Comparison of ENCODE assay signal across 13 cellular contexts in the genomic region with DNA sequence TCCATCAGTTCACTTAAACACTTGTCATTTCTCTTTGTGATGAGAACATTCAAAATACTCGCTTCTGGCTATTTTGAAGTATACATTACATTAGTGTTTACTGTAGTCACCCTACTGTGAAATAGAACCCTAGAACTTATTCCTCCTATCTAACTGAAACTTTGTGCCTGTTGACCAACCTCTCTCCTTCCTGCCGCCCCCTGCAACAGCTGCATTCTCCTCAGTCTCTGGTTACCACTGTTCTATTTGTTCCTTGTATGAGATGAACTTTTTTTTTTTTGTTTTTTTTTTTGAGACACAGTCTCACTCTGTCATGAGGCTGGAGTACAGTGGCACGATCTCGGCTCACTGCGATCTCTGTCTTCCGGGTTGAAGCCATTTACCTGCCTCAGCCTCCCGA. TPM values are rescaled to one million over a fixed set of nuclear protein-coding genes. Genes with fewer than 3 reads are reported as not detected.
DNase-seq lines count a peak whose midpoint lies in the region; ATAC-seq and TF ChIP-seq lines count a peak whose summit lies in the region.
"Had no signal": no experiment of that assay in that cellular context is flagged by ENCODE, and none has a peak within 500 bp of the region (broad histone marks: within the 10 kb centered on the region; RNA-seq: fewer than 3 reads in every experiment).

No MANE protein-coding gene starts in this region.

- WGBS in H9 (ENCODE audit: extremely low coverage, insufficient read length, low lambda C conversion rate) = no CpG with 5 or more reads among the region's 7 CpGs

- no peak overlapping the region for H3K4me2 ChIP-seq in H9 (ENCODE audit: insufficient read depth, insufficient read length, low read length)

- DNase-seq in activated CD8-positive, alpha-beta memory T cell treated with anti-CD3 and anti-CD28 coated beads, Interleukin-2, amount 10 ng/mL, durations not matched to agents 7 days and 5 days = no peak
- no peak for DNase-seq in activated CD8-positive, alpha-beta memory T cell treated with anti-CD3 and anti-CD28 coated beads, Interleukin-2, amount 50 U/mL, for 48 hours
- no peak for DNase-seq in H9
- DNase-seq in activated T-helper 1 cell treated with anti-CD3 and anti-CD28 coated beads, Interleukin-12 subunit alpha, Interleukin-12 subunit beta, Interleukin-2, Interleukin-4 antibody, amounts not matched to agents 30 ng/mL and 10 ng/mL and 1 ng/mL, durations not matched to agents 14 hours and 24 hours and 36 hours (ENCODE audit: low spot score) = no peak
- DNase-seq in neural crest cell (ENCODE audit: low read depth, low spot score) = no peak
- no peak for DNase-seq in DMS79 treated with DMSO at 0.1 percent for 48 hours (lab: John Stamatoyannopoulos, UW)
- DNase-seq: ACHN, AML-193, Caco-2, NCI-H187, NCI-H226, NCI-H524 treated with DMSO at 0.1 percent for 48 hours had no signal

- no peaks in the 10 kb centered on the region for H3K23me2 ChIP-seq in H9 (ENCODE audit: insufficient read length, low read depth, low read length, poor library complexity, severe bottlenecking)

- H2AK5ac ChIP-seq in H9 (ENCODE audit: insufficient read length, low read length) = no peak overlapping the region

- no peak overlapping the region for H3K27ac ChIP-seq in H9 (ENCODE audit: insufficient read length, low read depth, low read length)

- no peak overlapping the region for H3K56ac ChIP-seq in H9 (ENCODE audit: insufficient read length, low read depth, low read length)

- H2AFZ ChIP-seq in H9 (ENCODE audit: low read length) = no peak overlapping the region

- CTCF ChIA-PET in activated CD8-positive, alpha-beta memory T cell treated with anti-CD3 and anti-CD28 coated beads, Interleukin-2, amount 10 ng/mL, durations not matched to agents 7 days and 5 days (lab: Charles Lee) = interaction anchor here (1.2 to 2.0 kb wide), 3 partner anchors 46 to 196 kb away, joined by 4 to 6 read pairs (median 5); partner anchors contain the start of gene VPS18

- H3K4me1 Mint-ChIP-seq in activated CD8-positive, alpha-beta memory T cell treated with anti-CD3 and anti-CD28 coated beads, Interleukin-2, amount 10 ng/mL, durations not matched to agents 7 days and 5 days = peaks cover 51% of the 10 kb centered on the region
- H3K4me1 Mint-ChIP-seq in H9 (peaks cover 7 to 17% of the 10 kb centered on the region in 2 experiments), neural crest cell (peaks cover 33% of the 10 kb centered on the region)
- peaks cover 54% of the 10 kb centered on the region for H3K4me1 Mint-ChIP-seq in activated T-helper 1 cell treated with anti-CD3 and anti-CD28 coated beads, Interleukin-12 subunit alpha, Interleukin-12 subunit beta, Interleukin-2, Interleukin-4 antibody, amounts not matched to agents 30 ng/mL and 10 ng/mL and 1 ng/mL, durations not matched to agents 14 hours and 24 hours and 36 hours (ENCODE audit: low read depth)

- H4K20me1 ChIP-seq in H9 (ENCODE audit: control insufficient read depth, insufficient read depth, insufficient read length) = no peaks in the 10 kb centered on the region

- no peak overlapping the region for H2BK20ac ChIP-seq in H9 (ENCODE audit: low read depth, low read length, poor library complexity, severe bottlenecking)

- TF ChIP-seq CTCF in H9 (conservative IDR thresholded peaks at IDR 0.05) (no peak), neural crest cell (conservative IDR thresholded peaks at IDR 0.05) (no peak)

- no peaks in the 10 kb centered on the region for H3K27me3 ChIP-seq in H9 (ENCODE audit: insufficient read depth, low read length)

- H3K23ac ChIP-seq in H9 (ENCODE audit: insufficient read length, low read depth, low read length) = no peak overlapping the region

- peaks cover 57% of the 10 kb centered on the region for H3K36me3 Mint-ChIP-seq in activated CD8-positive, alpha-beta memory T cell treated with anti-CD3 and anti-CD28 coated beads, Interleukin-2, amount 10 ng/mL, durations not matched to agents 7 days and 5 days
- peaks cover 14 to 45% (median 42%) of the 10 kb centered on the region in 3 experiments; a peak in 6 of 7 replicates for H3K36me3 Mint-ChIP-seq in H9 (ENCODE audit: insufficient read depth in 1 of 3, low read depth in 3 of 3)
- H3K36me3 Mint-ChIP-seq in activated T-helper 1 cell treated with anti-CD3 and anti-CD28 coated beads, Interleukin-12 subunit alpha, Interleukin-12 subunit beta, Interleukin-2, Interleukin-4 antibody, amounts not matched to agents 30 ng/mL and 10 ng/mL and 1 ng/mL, durations not matched to agents 14 hours and 24 hours and 36 hours (ENCODE audit: low read depth) = peaks cover 26% of the 10 kb centered on the region
- peaks cover 3% of the 10 kb centered on the region for H3K36me3 Mint-ChIP-seq in neural crest cell (ENCODE audit: low read depth)

- no peak overlapping the region for H3K14ac ChIP-seq in H9 (ENCODE audit: insufficient read depth, low read length)

- no peak overlapping the region for H3K4ac ChIP-seq in H9 (ENCODE audit: low read depth, low read length)

- H2BK12ac ChIP-seq in H9 (ENCODE audit: insufficient read length, low read depth, low read length) = no peak overlapping the region

- H3K27me3 Mint-ChIP-seq in activated CD8-positive, alpha-beta memory T cell treated with anti-CD3 and anti-CD28 coated beads, Interleukin-2, amount 10 ng/mL, durations not matched to agents 7 days and 5 days = no peaks in the 10 kb centered on the region
- H3K27me3 Mint-ChIP-seq in H9 (ENCODE audit: low read depth) (no peaks in the 10 kb centered on the region; the same call in 1 of the 2 replicates), neural crest cell (ENCODE audit: low read depth) (no peaks in the 10 kb centered on the region)
- H3K27me3 Mint-ChIP-seq in activated T-helper 1 cell treated with anti-CD3 and anti-CD28 coated beads, Interleukin-12 subunit alpha, Interleukin-12 subunit beta, Interleukin-2, Interleukin-4 antibody, amounts not matched to agents 30 ng/mL and 10 ng/mL and 1 ng/mL, durations not matched to agents 14 hours and 24 hours and 36 hours (ENCODE audit: insufficient read depth) = no peaks in the 10 kb centered on the region

- no peak overlapping the region for H3T11ph ChIP-seq in H9 (ENCODE audit: low read length)

- H3K4me1 ChIP-seq in H9 (ENCODE audit: insufficient read depth, low read length) = no peaks in the 10 kb centered on the region; the same call in 1 of the 2 replicates

- H3K79me1 ChIP-seq in H9 (ENCODE audit: insufficient read depth, low read depth, low read length, poor library complexity, severe bottlenecking) = no peaks in the 10 kb centered on the region

- intact Hi-C loops in activated T-helper 1 cell treated with anti-CD3 and anti-CD28 coated beads, Interleukin-12 subunit alpha, Interleukin-12 subunit beta, Interleukin-2, Interleukin-4 antibody, amounts not matched to agents 30 ng/mL and 10 ng/mL and 1 ng/mL, durations not matched to agents 14 hours and 24 hours and 36 hours (cut with micrococcal nuclease) = no loop called here

- ATAC-seq in activated CD8-positive, alpha-beta memory T cell treated with anti-CD3 and anti-CD28 coated beads, Interleukin-2, amount 10 ng/mL, durations not matched to agents 7 days and 5 days = no peak
- ATAC-seq in HG03354 (IDR thresholded peaks at IDR 0.05; ENCODE audit: poor library complexity, severe bottlenecking, unreplicated experiment) = no peak

- H2BK15ac ChIP-seq in H9 (ENCODE audit: low read depth, low read length) = no peak overlapping the region

- H2BK120ac ChIP-seq in H9 (ENCODE audit: low read depth, low read length, poor library complexity, severe bottlenecking) = no peak overlapping the region

- peak overlapping the region; percentile 69 for H3K27ac Mint-ChIP-seq in activated CD8-positive, alpha-beta memory T cell treated with anti-CD3 and anti-CD28 coated beads, Interleukin-2, amount 10 ng/mL, durations not matched to agents 7 days and 5 days
- H3K27ac Mint-ChIP-seq in H9 = peak overlapping the region in 2 of 3 experiments; percentile 27 to 30; a peak in 2 of 7 replicates
- H3K27ac Mint-ChIP-seq in activated T-helper 1 cell treated with anti-CD3 and anti-CD28 coated beads, Interleukin-12 subunit alpha, Interleukin-12 subunit beta, Interleukin-2, Interleukin-4 antibody, amounts not matched to agents 30 ng/mL and 10 ng/mL and 1 ng/mL, durations not matched to agents 14 hours and 24 hours and 36 hours = peak overlapping the region; percentile 18
- no peak overlapping the region for H3K27ac Mint-ChIP-seq in neural crest cell (ENCODE audit: unreplicated experiment)

- no peak overlapping the region for H2BK5ac ChIP-seq in H9 (ENCODE audit: insufficient read length, low read length)

- no peak overlapping the region for H4K5ac ChIP-seq in H9 (ENCODE audit: insufficient read length, low read depth, low read length)

- no peaks in the 10 kb centered on the region for H3K9me3 Mint-ChIP-seq in activated CD8-positive, alpha-beta memory T cell treated with anti-CD3 and anti-CD28 coated beads, Interleukin-2, amount 10 ng/mL, durations not matched to agents 7 days and 5 days (ENCODE audit: low read depth)
- no peaks in the 10 kb centered on the region; a peak in 1 of 5 replicates for H3K9me3 Mint-ChIP-seq in H9
- no peaks in the 10 kb centered on the region for H3K9me3 Mint-ChIP-seq in activated T-helper 1 cell treated with anti-CD3 and anti-CD28 coated beads, Interleukin-12 subunit alpha, Interleukin-12 subunit beta, Interleukin-2, Interleukin-4 antibody, amounts not matched to agents 30 ng/mL and 10 ng/mL and 1 ng/mL, durations not matched to agents 14 hours and 24 hours and 36 hours
- H3K9me3 Mint-ChIP-seq in neural crest cell = no peaks in the 10 kb centered on the region

- H3K4me3 Mint-ChIP-seq in activated CD8-positive, alpha-beta memory T cell treated with anti-CD3 and anti-CD28 coated beads, Interleukin-2, amount 10 ng/mL, durations not matched to agents 7 days and 5 days = peak overlapping the region; percentile 38
- peak overlapping the region in 1 of 2 experiments; percentile 5; a peak in 1 of 5 replicates for H3K4me3 Mint-ChIP-seq in H9
- peak overlapping the region; percentile 44 for H3K4me3 Mint-ChIP-seq in activated T-helper 1 cell treated with anti-CD3 and anti-CD28 coated beads, Interleukin-12 subunit alpha, Interleukin-12 subunit beta, Interleukin-2, Interleukin-4 antibody, amounts not matched to agents 30 ng/mL and 10 ng/mL and 1 ng/mL, durations not matched to agents 14 hours and 24 hours and 36 hours
- H3K4me3 Mint-ChIP-seq in neural crest cell = peak overlapping the region; percentile 65

- H3K18ac ChIP-seq in H9 (ENCODE audit: insufficient read length, low read depth, low read length) = no peak overlapping the region

- no peaks in the 10 kb centered on the region; the same call in 1 of the 2 replicates for H3K79me2 ChIP-seq in H9 (ENCODE audit: insufficient read depth, low read length)

- H3K9ac ChIP-seq in H9 (ENCODE audit: extremely low read depth, insufficient read length, low read length) = no peak overlapping the region

- no peak overlapping the region for H4K91ac ChIP-seq in H9 (ENCODE audit: insufficient read length, low read depth, low read length)

- H3K9me3 ChIP-seq in H9 (ENCODE audit: control insufficient read depth, low read depth, low read length) = no peaks in the 10 kb centered on the region
- H3K9me3 ChIP-seq: Caco-2 had no signal

- no peak overlapping the region for H4K8ac ChIP-seq in H9 (replicated peaks; ENCODE audit: insufficient read length, low read depth, low read length)

RNA-seq across cellular contexts. Expression of gene RAD51, which starts 2.9 kb away (rescaled TPM):
- 10 to 100 TPM; 73.0 to 83.3 TPM for total RNA-seq in activated CD8-positive, alpha-beta memory T cell treated with anti-CD3 and anti-CD28 coated beads, Interleukin-2, amount 10 ng/mL, durations not matched to agents 7 days and 5 days
- 39.2 and 44.8 TPM in 2 replicates for total RNA-seq in H9 (2021)
- 62.0 and 62.4 TPM in 2 replicates for total RNA-seq in activated T-helper 1 cell treated with anti-CD3 and anti-CD28 coated beads, Interleukin-12 subunit alpha, Interleukin-12 subunit beta, Interleukin-2, Interleukin-4 antibody, amounts not matched to agents 30 ng/mL and 10 ng/mL and 1 ng/mL, durations not matched to agents 14 hours and 24 hours and 36 hours
- total RNA-seq in neural crest cell = 28.9 and 29.2 TPM in 2 replicates

RNA-seq across cellular contexts. Expression of gene RMDN3, which starts 57.1 kb away (rescaled TPM):
- 10 to 100 TPM; 30.9 to 33.1 TPM for total RNA-seq in activated CD8-positive, alpha-beta memory T cell treated with anti-CD3 and anti-CD28 coated beads, Interleukin-2, amount 10 ng/mL, durations not matched to agents 7 days and 5 days
- total RNA-seq in H9 (2021) = 24.9 and 28.3 TPM in 2 replicates
- total RNA-seq in activated T-helper 1 cell treated with anti-CD3 and anti-CD28 coated beads, Interleukin-12 subunit alpha, Interleukin-12 subunit beta, Interleukin-2, Interleukin-4 antibody, amounts not matched to agents 30 ng/mL and 10 ng/mL and 1 ng/mL, durations not matched to agents 14 hours and 24 hours and 36 hours = 39.0 and 42.2 TPM in 2 replicates
- 30.7 and 32.2 TPM in 2 replicates for total RNA-seq in neural crest cell
